ENCODE assay signal across 10 cellular contexts in the genomic region with DNA sequence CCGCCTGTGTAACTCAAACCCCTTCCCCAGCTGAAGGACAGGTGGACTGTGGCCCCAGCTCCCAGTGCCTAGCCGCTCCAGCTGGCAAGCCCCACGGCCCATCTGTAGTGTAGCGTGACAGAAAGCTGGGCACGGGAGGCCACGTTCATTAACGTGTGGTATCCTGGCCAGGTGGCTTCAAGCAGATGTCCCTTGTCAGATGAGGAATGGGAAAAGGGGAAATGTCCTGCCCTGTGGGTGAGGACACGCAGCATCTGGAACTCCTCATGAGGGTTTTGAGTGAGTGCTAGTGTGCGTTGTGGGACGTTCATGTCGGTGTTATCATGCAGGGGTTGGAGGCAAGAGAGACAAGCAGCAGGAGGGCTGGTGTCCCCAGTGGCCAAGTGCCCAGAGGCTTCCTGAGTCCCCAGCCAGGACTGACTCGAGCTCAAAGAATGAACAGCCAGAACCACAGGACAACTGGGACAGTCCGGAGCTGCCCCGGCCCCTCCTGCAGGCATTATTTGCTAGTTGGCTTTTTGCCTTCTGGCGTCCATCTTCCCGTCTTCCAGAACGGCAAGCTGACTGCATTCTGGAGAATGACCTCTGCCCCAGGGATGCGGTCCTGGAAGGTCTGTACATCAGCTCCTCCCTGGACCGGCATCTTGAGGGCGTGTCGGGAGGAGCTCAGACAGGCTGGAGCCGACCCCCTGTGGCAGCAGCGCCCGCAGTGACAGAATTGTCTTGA. TPM values are rescaled to one million over a fixed set of nuclear protein-coding genes. Genes with fewer than 3 reads are reported as not detected.
DNase-seq lines count a peak whose midpoint lies in the region; ATAC-seq and TF ChIP-seq lines count a peak whose summit lies in the region.
"Had no signal": no experiment of that assay in that cellular context is flagged by ENCODE, and none has a peak within 500 bp of the region (broad histone marks: within the 10 kb centered on the region; RNA-seq: fewer than 3 reads in every experiment).

No MANE protein-coding gene starts in this region.

- H3K4me3 ChIP-seq in AG10803 (ENCODE audit: low read length) = peak overlapping the region; percentile 42
- H3K4me3 ChIP-seq in OCI-LY7 (ENCODE audit: low read depth, low read length, poor library complexity, severe bottlenecking) = no peak overlapping the region

- H3K27ac ChIP-seq in OCI-LY7 (ENCODE audit: low read depth, low read length, poor library complexity, severe bottlenecking) = no peak overlapping the region

- H3K9me3 ChIP-seq in OCI-LY7 (ENCODE audit: low read length) = no peaks in the 10 kb centered on the region

- no peak overlapping the region for H3K4me2 ChIP-seq in OCI-LY7 (ENCODE audit: low read length)

- POLR2A ChIA-PET in OCI-LY7 (lab: Charles Lee) = interaction anchor here (0.5 to 0.8 kb wide), 3 partner anchors 146 to 559 kb away, joined by 3 read pairs; no protein-coding TSS in a partner anchor

- H3K27ac Mint-ChIP-seq in central memory CD8-positive, alpha-beta T cell (ENCODE audit: low read depth) = peak overlapping the region; percentile 62
- H3K27ac Mint-ChIP-seq in activated T-helper 2 cell treated with anti-CD3 and anti-CD28 coated beads, Interferon-gamma antibody, Interleukin-2, Interleukin-4, amounts not matched to agents 10 μg/mL and 5 μg/mL and 100 μg/mL, durations not matched to agents 14 hours and 24 hours and 36 hours = no peak overlapping the region

- no peaks in the 10 kb centered on the region for H3K9me3 Mint-ChIP-seq in central memory CD8-positive, alpha-beta T cell
- no peaks in the 10 kb centered on the region for H3K9me3 Mint-ChIP-seq in activated T-helper 2 cell treated with anti-CD3 and anti-CD28 coated beads, Interferon-gamma antibody, Interleukin-2, Interleukin-4, amounts not matched to agents 10 μg/mL and 5 μg/mL and 100 μg/mL, durations not matched to agents 14 hours and 24 hours and 36 hours

- no peak overlapping the region for H2AFZ ChIP-seq in OCI-LY7 (ENCODE audit: low read length)

- ATAC-seq in central memory CD8-positive, alpha-beta T cell (replicated peaks; ENCODE audit: extremely low read depth, poor library complexity, severe bottlenecking) = no peak
- no peak for ATAC-seq in GM19452 (IDR thresholded peaks at IDR 0.05; ENCODE audit: unreplicated experiment)

- DNase-seq in AG10803 (ENCODE audit: low read depth) (peak; percentile 91), LoVo (ENCODE audit: low spot score) (peak; percentile 42), mucosa of gallbladder (ENCODE audit: low spot score) (peak; percentile 46), OCI-LY7 (ENCODE audit: low spot score) (no peak), HuH-7.5 (ENCODE audit: low spot score) (no peak)
- no peak for DNase-seq in central memory CD8-positive, alpha-beta T cell (ENCODE audit: low spot score in 2 of 2)
- DNase-seq in activated T-helper 2 cell treated with anti-CD3 and anti-CD28 coated beads, Interferon-gamma antibody, Interleukin-2, Interleukin-4, amounts not matched to agents 10 μg/mL and 5 μg/mL and 100 μg/mL, durations not matched to agents 14 hours and 24 hours and 36 hours (ENCODE audit: low spot score) = no peak
- DNase-seq: activated CD4-positive, alpha-beta T cell treated with anti-CD3 and anti-CD28 coated beads for 48 hours; NCI-H2081 treated with DMSO at 0.1 percent for 48 hours had no signal

- no peak overlapping the region for H3K4me3 Mint-ChIP-seq in central memory CD8-positive, alpha-beta T cell
- no peak overlapping the region for H3K4me3 Mint-ChIP-seq in activated T-helper 2 cell treated with anti-CD3 and anti-CD28 coated beads, Interferon-gamma antibody, Interleukin-2, Interleukin-4, amounts not matched to agents 10 μg/mL and 5 μg/mL and 100 μg/mL, durations not matched to agents 14 hours and 24 hours and 36 hours (ENCODE audit: low read depth)

- no peaks in the 10 kb centered on the region for H3K79me2 ChIP-seq in OCI-LY7 (ENCODE audit: insufficient read depth, low read depth, low read length)

- H4K20me1 ChIP-seq in OCI-LY7 (ENCODE audit: insufficient read depth, low read length) = no peaks in the 10 kb centered on the region

- CTCF ChIA-PET in OCI-LY7 (lab: Charles Lee; ENCODE audit: unreplicated experiment) = no interaction called here

- H3K4me1 Mint-ChIP-seq in central memory CD8-positive, alpha-beta T cell = peaks cover 18% of the 10 kb centered on the region
- H3K4me1 Mint-ChIP-seq in activated T-helper 2 cell treated with anti-CD3 and anti-CD28 coated beads, Interferon-gamma antibody, Interleukin-2, Interleukin-4, amounts not matched to agents 10 μg/mL and 5 μg/mL and 100 μg/mL, durations not matched to agents 14 hours and 24 hours and 36 hours (ENCODE audit: low read depth) = peaks cover 18% of the 10 kb centered on the region

- BruUV-seq in OCI-LY7 (replicated peaks; lab: Mats Ljungman, UMichigan) = no TSS peak

- peaks cover 6% of the 10 kb centered on the region for H3K36me3 Mint-ChIP-seq in central memory CD8-positive, alpha-beta T cell (ENCODE audit: insufficient read depth)
- peaks cover 39% of the 10 kb centered on the region for H3K36me3 Mint-ChIP-seq in activated T-helper 2 cell treated with anti-CD3 and anti-CD28 coated beads, Interferon-gamma antibody, Interleukin-2, Interleukin-4, amounts not matched to agents 10 μg/mL and 5 μg/mL and 100 μg/mL, durations not matched to agents 14 hours and 24 hours and 36 hours (ENCODE audit: low read depth)

- H3K36me3 ChIP-seq in OCI-LY7 (ENCODE audit: insufficient read depth, low read length) = peaks cover 7% of the 10 kb centered on the region; the same call in 1 of the 2 replicates

- intact Hi-C loops in OCI-LY7 (cut with micrococcal nuclease; ENCODE audit: unreplicated experiment) = no loop called here
- intact Hi-C loops in activated T-helper 2 cell treated with anti-CD3 and anti-CD28 coated beads, Interferon-gamma antibody, Interleukin-2, Interleukin-4, amounts not matched to agents 10 μg/mL and 5 μg/mL and 100 μg/mL, durations not matched to agents 14 hours and 24 hours and 36 hours (cut with micrococcal nuclease) = no loop called here

- no peaks in the 10 kb centered on the region for H3K27me3 Mint-ChIP-seq in central memory CD8-positive, alpha-beta T cell
- no peaks in the 10 kb centered on the region for H3K27me3 Mint-ChIP-seq in activated T-helper 2 cell treated with anti-CD3 and anti-CD28 coated beads, Interferon-gamma antibody, Interleukin-2, Interleukin-4, amounts not matched to agents 10 μg/mL and 5 μg/mL and 100 μg/mL, durations not matched to agents 14 hours and 24 hours and 36 hours (ENCODE audit: low read depth)

- TF ChIP-seq CTCF in AG10803 (conservative IDR thresholded peaks at IDR 0.05; ENCODE audit: low read length) (peak; percentile 13; the same call in 1 of the 2 replicates), OCI-LY7 (conservative IDR thresholded peaks at IDR 0.05; ENCODE audit: low read length) (no peak)

- H3K4me1 ChIP-seq in OCI-LY7 (ENCODE audit: insufficient read depth, low read length, poor library complexity, severe bottlenecking) = peaks cover 8% of the 10 kb centered on the region

- no peaks in the 10 kb centered on the region for H3K9me2 ChIP-seq in OCI-LY7 (ENCODE audit: insufficient read depth, low read length)

RNA-seq across cellular contexts. Expression of gene KDM8, which starts 19.3 kb away (rescaled TPM):
- total RNA-seq in mucosa of gallbladder (14.8 TPM), OCI-LY7 (2022) (14.5 and 24.3 TPM in 2 replicates)
- 12.4 and 14.2 TPM in 2 replicates for total RNA-seq in OCI-LY7 (2014; rRNA removed; shearing (Covaris generic))
- 13.5 and 17.3 TPM in 2 replicates for total RNA-seq in activated T-helper 2 cell treated with anti-CD3 and anti-CD28 coated beads, Interferon-gamma antibody, Interleukin-2, Interleukin-4, amounts not matched to agents 10 μg/mL and 5 μg/mL and 100 μg/mL, durations not matched to agents 14 hours and 24 hours and 36 hours

RNA-seq across cellular contexts. Expression of gene NSMCE1, which starts 45.9 kb away (rescaled TPM):
- total RNA-seq in mucosa of gallbladder (72.0 TPM), OCI-LY7 (2022) (84.0 and 89.4 TPM in 2 replicates)
- total RNA-seq in OCI-LY7 (2014; rRNA removed; shearing (Covaris generic)) = 51.1 and 52.1 TPM in 2 replicates
- total RNA-seq in activated T-helper 2 cell treated with anti-CD3 and anti-CD28 coated beads, Interferon-gamma antibody, Interleukin-2, Interleukin-4, amounts not matched to agents 10 μg/mL and 5 μg/mL and 100 μg/mL, durations not matched to agents 14 hours and 24 hours and 36 hours = 186 and 189 TPM in 2 replicates

Comparison
In these comparisons a context has a peak if more than half of its experiments do, and no peak if none do; other contexts are left out.
1. DNase-seq: peak in AG10803 (single experiment), LoVo (single experiment) and mucosa of gallbladder (single experiment); none in central memory CD8-positive, alpha-beta T cell (0 of 2), OCI-LY7 (single experiment), activated T-helper 2 cell treated with anti-CD3 and anti-CD28 coated beads, Interferon-gamma antibody, Interleukin-2, Interleukin-4, amounts not matched to agents 10 μg/mL and 5 μg/mL and 100 μg/mL, durations not matched to agents 14 hours and 24 hours and 36 hours (single experiment) and HuH-7.5 (single experiment).